In genomic region chr2:99571609-99572344, GRCh38 we compare ENCODE assay signal across 14 cellular contexts.
DNase-seq lines count a peak whose midpoint lies in the region; ATAC-seq and TF ChIP-seq lines count a peak whose summit lies in the region.
"Had no signal": no experiment of that assay in that cellular context is flagged by ENCODE, and none has a peak within 500 bp of the region (broad histone marks: within the 10 kb centered on the region; RNA-seq: fewer than 3 reads in every experiment).

No MANE protein-coding gene starts in this region.

- peak; percentile 76 for DNase-seq in LNCaP clone FGC (ENCODE audit: low read depth)
- DNase-seq in NCI-H2171 (lab: John Stamatoyannopoulos, UW): peak; percentile 93
- DNase-seq in chondrocyte (ENCODE audit: low spot score): no peak
- DNase-seq in NCI-H2196 (lab: John Stamatoyannopoulos, UW; ENCODE audit: unreplicated experiment): no peak
- no peak for DNase-seq in Caco-2
- DNase-seq in Right ventricle myocardium superior: no peak
- DNase-seq: 8988T; activated naive CD8-positive, alpha-beta T cell treated with anti-CD3 and anti-CD28 coated beads, Interleukin-2, amount 10 ng/mL, durations not matched to agents 7 days and 5 days; colonic mucosa; immature natural killer cell; WERI-Rb-1 had no signal

- no TSS peak for BruUV-seq in Caco-2 (replicated peaks; lab: Mats Ljungman, UMichigan)

- CTCF ChIA-PET in Caco-2 (lab: Charles Lee): interaction anchor here (1.7 kb wide), 1 partner anchor 13 kb away, joined by 5 read pairs; no protein-coding TSS in a partner anchor

- ATAC-seq in HG03457 (IDR thresholded peaks at IDR 0.05; ENCODE audit: unreplicated experiment): no peak
- no peak for ATAC-seq in Right ventricle myocardium superior (ENCODE audit: poor library complexity)

- TF ChIP-seq CTCF in 22Rv1 (IDR thresholded peaks at IDR 0.05) (no peak), LNCaP clone FGC (IDR thresholded peaks at IDR 0.05; ENCODE audit: control insufficient read depth, extremely low read depth, insufficient read depth) (no peak), chondrocyte (IDR thresholded peaks at IDR 0.05) (no peak), Caco-2 (IDR thresholded peaks at IDR 0.05; ENCODE audit: insufficient read depth in 1 of 2, low read depth in 1 of 2, low read length in 1 of 2, severe bottlenecking in 1 of 2, unreplicated experiment in 1 of 2) (no peak)

- H3K36me3 Mint-ChIP-seq in chondrocyte (ENCODE audit: low read depth) (peaks cover 33% of the 10 kb centered on the region), Caco-2 (ENCODE audit: insufficient read depth, unreplicated experiment) (no peaks in the 10 kb centered on the region)
- H3K36me3 Mint-ChIP-seq: activated naive CD8-positive, alpha-beta T cell treated with anti-CD3 and anti-CD28 coated beads, Interleukin-2, amount 10 ng/mL, durations not matched to agents 7 days and 5 days; immature natural killer cell had no signal

- H3K9me3 ChIP-seq in Caco-2: no peaks in the 10 kb centered on the region
- H3K9me3 ChIP-seq: colonic mucosa had no signal

- H3K4me1 Mint-ChIP-seq in chondrocyte (ENCODE audit: low read depth) (peaks cover 23% of the 10 kb centered on the region), Caco-2 (ENCODE audit: low read depth, unreplicated experiment) (no peaks in the 10 kb centered on the region)
- H3K4me1 Mint-ChIP-seq: immature natural killer cell had no signal

- H3K4me3 Mint-ChIP-seq in chondrocyte (ENCODE audit: unreplicated experiment) (peak overlapping the region; percentile 48), Caco-2 (ENCODE audit: unreplicated experiment) (no peak overlapping the region)
- H3K4me3 Mint-ChIP-seq: activated naive CD8-positive, alpha-beta T cell treated with anti-CD3 and anti-CD28 coated beads, Interleukin-2, amount 10 ng/mL, durations not matched to agents 7 days and 5 days; immature natural killer cell had no signal

- H3K27me3 Mint-ChIP-seq in chondrocyte (ENCODE audit: low read depth): no peaks in the 10 kb centered on the region
- H3K27me3 Mint-ChIP-seq in Caco-2 (ENCODE audit: insufficient read depth, unreplicated experiment): peaks cover 18% of the 10 kb centered on the region

- POLR2A ChIA-PET in Caco-2 (lab: Charles Lee): no interaction called here

- H3K4me1 ChIP-seq in Caco-2: no peaks in the 10 kb centered on the region
- H3K4me1 ChIP-seq: colonic mucosa had no signal

- H3K9me3 Mint-ChIP-seq in chondrocyte (ENCODE audit: low read depth) (no peaks in the 10 kb centered on the region), Caco-2 (ENCODE audit: unreplicated experiment) (no peaks in the 10 kb centered on the region)
- H3K9me3 Mint-ChIP-seq: activated naive CD8-positive, alpha-beta T cell treated with anti-CD3 and anti-CD28 coated beads, Interleukin-2, amount 10 ng/mL, durations not matched to agents 7 days and 5 days; immature natural killer cell had no signal

- no peaks in the 10 kb centered on the region for H3K36me3 ChIP-seq in Caco-2 (ENCODE audit: control insufficient read depth, insufficient read depth, low read length)
- H3K36me3 ChIP-seq: colonic mucosa, WERI-Rb-1 had no signal

- peak overlapping the region; percentile 18; the same call in 1 of the 2 replicates for H3K27ac ChIP-seq in 22Rv1
- H3K27ac ChIP-seq: colonic mucosa, SK-N-MC, WERI-Rb-1 had no signal

- peak overlapping the region; percentile 92 for H3K27ac Mint-ChIP-seq in chondrocyte (ENCODE audit: unreplicated experiment)
- no peak overlapping the region for H3K27ac Mint-ChIP-seq in Caco-2 (ENCODE audit: unreplicated experiment)
- H3K27ac Mint-ChIP-seq: activated naive CD8-positive, alpha-beta T cell treated with anti-CD3 and anti-CD28 coated beads, Interleukin-2, amount 10 ng/mL, durations not matched to agents 7 days and 5 days; immature natural killer cell had no signal

- intact Hi-C loops in Caco-2 (cut with micrococcal nuclease; ENCODE audit: unreplicated experiment) (no loop called here), Right ventricle myocardium superior (cut with DNase I) (no loop called here)

- H3K4me3 ChIP-seq in LNCaP clone FGC (ENCODE audit: low read depth, low read length) (no peak overlapping the region), Caco-2 (ENCODE audit: low read depth, low read length) (no peak overlapping the region)
- H3K4me3 ChIP-seq: colonic mucosa, SK-N-MC had no signal

- H3K27me3 ChIP-seq in Caco-2 (replicated peaks; ENCODE audit: control insufficient read depth, insufficient read depth, low read length): no peaks in the 10 kb centered on the region
- H3K27me3 ChIP-seq: colonic mucosa had no signal

Comparison
In these comparisons a context has a peak if more than half of its experiments do, and no peak if none do; other contexts are left out.
1. DNase-seq: peak in LNCaP clone FGC (single experiment) and NCI-H2171 (single experiment); none in chondrocyte (single experiment), NCI-H2196 (single experiment), Caco-2 (0 of 2) and Right ventricle myocardium superior (single experiment).